In genomic region chr15:38683382-38684242, GRCh38 we compare ENCODE assay signal across 8 cellular contexts.
DNase-seq lines count a peak whose midpoint lies in the region; ATAC-seq and TF ChIP-seq lines count a peak whose summit lies in the region.

No MANE protein-coding gene starts in this region.

- intact Hi-C loops in Calu3 (cut with micrococcal nuclease; ENCODE audit: unreplicated experiment) = loop anchor here (1.0 to 10.0 kb wide), 4 partner anchors 121 to 689 kb away; partner anchors contain the start of gene RASGRP1
- intact Hi-C loops in heart right ventricle (cut with DNase I) = loop anchor here (1.0 to 10.0 kb wide), 10 partner anchors 119 to 689 kb away; partner anchors contain the start of gene RASGRP1 (in 7 of the 10)
- intact Hi-C loops in sigmoid colon (cut with DNase I) = loop anchor here (2.0 to 5.0 kb wide), 3 partner anchors 121 to 241 kb away; partner anchors contain the start of gene RASGRP1

- H3K36me3 ChIP-seq in heart right ventricle (no peaks in the 10 kb centered on the region), sigmoid colon (no peaks in the 10 kb centered on the region)

- CTCF ChIA-PET in Calu3 (lab: Charles Lee) = interaction anchor here (0.5 kb wide), 1 partner anchor 60 kb away, joined by 3 read pairs; no protein-coding TSS in a partner anchor
- CTCF ChIA-PET in activated naive CD4-positive, alpha-beta T cell treated with anti-CD3 and anti-CD28 coated beads, Interleukin-2, amount 10 ng/mL, durations not matched to agents 7 days and 5 days (lab: Charles Lee) = interaction anchor here (0.6 to 11.1 kb wide), 39 partner anchors 7 to 243 kb away, joined by 3 to 341 read pairs (median 4); partner anchors contain the start of gene RASGRP1

- H3K36me3 Mint-ChIP-seq in Calu3 (ENCODE audit: insufficient read depth, unreplicated experiment) = no peaks in the 10 kb centered on the region
- peaks cover 18% of the 10 kb centered on the region for H3K36me3 Mint-ChIP-seq in activated naive CD4-positive, alpha-beta T cell treated with anti-CD3 and anti-CD28 coated beads, Interleukin-2, amount 10 ng/mL, durations not matched to agents 7 days and 5 days

- H3K4me3 Mint-ChIP-seq in Calu3 (ENCODE audit: low read depth, unreplicated experiment) = no peak overlapping the region
- H3K4me3 Mint-ChIP-seq in activated naive CD4-positive, alpha-beta T cell treated with anti-CD3 and anti-CD28 coated beads, Interleukin-2, amount 10 ng/mL, durations not matched to agents 7 days and 5 days = peak overlapping the region; percentile 35

- TF ChIP-seq POLR2A in sigmoid colon (IDR thresholded peaks at IDR 0.05) = no peak

- H3K4me1 ChIP-seq in heart right ventricle = peaks cover 0 to 28% (median 0%) of the 10 kb centered on the region in 9 donors
- no peaks in the 10 kb centered on the region for H3K4me1 ChIP-seq in sigmoid colon

- no peak overlapping the region for H3K27ac Mint-ChIP-seq in Calu3 (ENCODE audit: unreplicated experiment)
- peak overlapping the region; percentile 98 for H3K27ac Mint-ChIP-seq in activated naive CD4-positive, alpha-beta T cell treated with anti-CD3 and anti-CD28 coated beads, Interleukin-2, amount 10 ng/mL, durations not matched to agents 7 days and 5 days

- H3K4me1 Mint-ChIP-seq in Calu3 (ENCODE audit: low read depth, unreplicated experiment) = no peaks in the 10 kb centered on the region
- H3K4me1 Mint-ChIP-seq in activated naive CD4-positive, alpha-beta T cell treated with anti-CD3 and anti-CD28 coated beads, Interleukin-2, amount 10 ng/mL, durations not matched to agents 7 days and 5 days = peaks cover 79% of the 10 kb centered on the region

- no peaks in the 10 kb centered on the region for H3K9me3 Mint-ChIP-seq in Calu3 (ENCODE audit: low read depth, unreplicated experiment)
- peaks cover 5% of the 10 kb centered on the region for H3K9me3 Mint-ChIP-seq in activated naive CD4-positive, alpha-beta T cell treated with anti-CD3 and anti-CD28 coated beads, Interleukin-2, amount 10 ng/mL, durations not matched to agents 7 days and 5 days

- 90 to 95% methylated on average over 2 of the region's 2 CpGs for WGBS in heart right ventricle, 2 donors
- 73 to 81% methylated on average over 2 of the region's 2 CpGs for WGBS in sigmoid colon, 2 donors

- DNase-seq in Calu3 = peak; percentile 43
- DNase-seq in SHP77 treated with DMSO at 0.1 percent for 48 hours (lab: John Stamatoyannopoulos, UW) = peak; percentile 21
- peak; percentile 84 for DNase-seq in activated naive CD4-positive, alpha-beta T cell treated with anti-CD3 and anti-CD28 coated beads, Interleukin-2, amount 10 ng/mL, durations not matched to agents 7 days and 5 days
- peak; percentile 18 to 42 for DNase-seq in heart right ventricle
- no peak for DNase-seq in sigmoid colon
- no peak for DNase-seq in GF-D8 (lab: John Stamatoyannopoulos, UW)

- TF ChIP-seq EP300 in sigmoid colon (IDR thresholded peaks at IDR 0.05) = no peak

- H3K9me3 ChIP-seq in heart right ventricle = no peaks in the 10 kb centered on the region
- no peaks in the 10 kb centered on the region for H3K9me3 ChIP-seq in sigmoid colon

- H3K27me3 ChIP-seq in heart right ventricle (peaks cover 0 to 7% (median 0%) of the 10 kb centered on the region in 7 donors), sigmoid colon (no peaks in the 10 kb centered on the region)

- peak; percentile 60 for ATAC-seq in GM19397 (IDR thresholded peaks at IDR 0.05; ENCODE audit: unreplicated experiment)
- peak; percentile 66 for ATAC-seq in HG03521 (IDR thresholded peaks at IDR 0.05; ENCODE audit: unreplicated experiment)
- peak in 7 of 8 donors; percentile 56 to 81 (median 69) for ATAC-seq in heart right ventricle

- BruUV-seq in Calu3 (replicated peaks; lab: Mats Ljungman, UMichigan) = no TSS peak

- TF ChIP-seq CTCF in Calu3 (IDR thresholded peaks at IDR 0.05; ENCODE audit: unreplicated experiment) (peak; percentile 31), heart right ventricle (IDR thresholded peaks at IDR 0.05) (peak; percentile 52 to 81 (median 74)), sigmoid colon (IDR thresholded peaks at IDR 0.05) (peak; percentile 26 to 68 (median 50))

- H3K27me3 Mint-ChIP-seq in Calu3 (ENCODE audit: unreplicated experiment) = no peaks in the 10 kb centered on the region
- H3K27me3 Mint-ChIP-seq in activated naive CD4-positive, alpha-beta T cell treated with anti-CD3 and anti-CD28 coated beads, Interleukin-2, amount 10 ng/mL, durations not matched to agents 7 days and 5 days = no peaks in the 10 kb centered on the region

- H3K27ac ChIP-seq in heart right ventricle (peak overlapping the region in 1 of 10 donors; percentile 66), sigmoid colon (no peak overlapping the region)

- H3K4me3 ChIP-seq in heart right ventricle = no peak overlapping the region
- H3K4me3 ChIP-seq in sigmoid colon = no peak overlapping the region

Comparison
In these comparisons a context has a peak if more than half of its experiments do, and no peak if none do; other contexts are left out.
1. DNase-seq: peak in Calu3 (single experiment), SHP77 treated with DMSO at 0.1 percent for 48 hours (single experiment), activated naive CD4-positive, alpha-beta T cell treated with anti-CD3 and anti-CD28 coated beads, Interleukin-2, amount 10 ng/mL, durations not matched to agents 7 days and 5 days (single experiment) and heart right ventricle (2 of 2); none in sigmoid colon (single experiment) and GF-D8 (single experiment).
2. Peak in every context shown above with its lines, with median percentiles within 50 percentile points of each other: CTCF ChIP-seq and ATAC-seq.